ENCODE assay signal across 24 cellular contexts in the genomic region with DNA sequence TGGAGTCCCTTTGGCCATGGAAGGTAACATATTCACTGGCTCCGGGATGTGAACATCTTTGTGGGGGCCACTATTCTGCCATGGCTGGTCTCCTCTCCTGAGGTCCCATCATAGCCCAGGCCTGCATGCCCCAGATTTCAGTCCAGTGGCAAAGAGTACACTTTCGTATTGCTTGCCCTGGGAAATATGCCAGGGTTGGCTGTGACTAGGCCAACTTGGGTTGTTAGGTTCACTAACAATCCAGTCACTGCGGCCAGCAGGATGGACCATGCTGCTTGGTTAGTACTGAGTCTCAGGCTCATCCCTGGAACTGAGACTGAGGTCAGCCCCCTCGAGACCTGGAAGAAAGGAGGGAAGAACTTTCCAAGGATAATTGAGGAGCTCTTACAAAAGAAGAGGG.
"Had no signal": no experiment of that assay in that cellular context is flagged by ENCODE, and none has a peak within 500 bp of the region (broad histone marks: within the 10 kb centered on the region; RNA-seq: fewer than 3 reads in every experiment).

No MANE protein-coding gene starts in this region.

- H3K4me1 Mint-ChIP-seq: stimulated activated memory B cell treated with anti-CD40 and anti-IgM and Interleukin-4, amounts not matched to agents 10 μg/mL and 1 μg/mL and 100 μg/mL, for 72 hours; stimulated activated naive CD8-positive, alpha-beta T cell treated with anti-CD3 and anti-CD28 coated beads, Interleukin-15, amount 100 ng/mL, for 72 hours had no signal

- ATAC-seq: left colon; naive thymus-derived CD8-positive, alpha-beta T cell; pancreas; right cardiac atrium; stimulated activated memory B cell treated with anti-CD40 and anti-IgM and Interleukin-4, amounts not matched to agents 10 μg/mL and 1 μg/mL and 100 μg/mL, for 72 hours; stimulated activated naive CD8-positive, alpha-beta T cell treated with anti-CD3 and anti-CD28 coated beads, Interleukin-15, amount 100 ng/mL, for 72 hours had no signal

- H3K9me3 ChIP-seq: left ventricle myocardium inferior, pancreas, prostate gland, sigmoid colon, tibial nerve, uterus had no signal

- H3K36me3 ChIP-seq: left ventricle myocardium inferior, pancreas, prostate gland, sigmoid colon, tibial nerve, uterus had no signal

- H3K9me3 Mint-ChIP-seq: naive thymus-derived CD8-positive, alpha-beta T cell; stimulated activated memory B cell treated with anti-CD40 and anti-IgM and Interleukin-4, amounts not matched to agents 10 μg/mL and 1 μg/mL and 100 μg/mL, for 72 hours; stimulated activated naive CD8-positive, alpha-beta T cell treated with anti-CD3 and anti-CD28 coated beads, Interleukin-15, amount 100 ng/mL, for 72 hours; type B pancreatic cell had no signal

- H3K4me1 ChIP-seq: left ventricle myocardium inferior, pancreas, prostate gland, sigmoid colon, tibial nerve, uterus had no signal

- H3K4me3 ChIP-seq: left ventricle myocardium inferior, lung, pancreas, prostate gland, sigmoid colon, tibial nerve, uterus had no signal

- H3K27me3 ChIP-seq: pancreas, tibial nerve, uterus had no signal

- H3K27ac ChIP-seq: left ventricle myocardium inferior, pancreas, prostate gland, sigmoid colon, tibial nerve, uterus had no signal

- H3K4me3 Mint-ChIP-seq: naive thymus-derived CD8-positive, alpha-beta T cell; stimulated activated memory B cell treated with anti-CD40 and anti-IgM and Interleukin-4, amounts not matched to agents 10 μg/mL and 1 μg/mL and 100 μg/mL, for 72 hours; stimulated activated naive CD8-positive, alpha-beta T cell treated with anti-CD3 and anti-CD28 coated beads, Interleukin-15, amount 100 ng/mL, for 72 hours; type B pancreatic cell had no signal

- DNase-seq: hippocampal formation; kidney; left colon; left ventricle myocardium inferior; naive thymus-derived CD8-positive, alpha-beta T cell; pancreas; posterior cingulate gyrus; retina; right cardiac atrium; sigmoid colon; small intestine; stimulated activated CD4-positive, alpha-beta T cell treated with anti-CD3 and anti-CD28 coated beads, Interleukin-1b, Interleukin-23, amount 100 ng/mL, for 48 hours; stimulated activated CD4-positive, alpha-beta T cell treated with anti-CD3 and anti-CD28 coated beads, Interleukin-2, amount 100 ng/mL, for 48 hours; stimulated activated CD4-positive, alpha-beta T cell treated with anti-CD3 and anti-CD28 coated beads, Interleukin-4, amount 100 ng/mL, for 4 hours; stimulated activated CD8-positive, alpha-beta memory T cell treated with anti-CD3 and anti-CD28 coated beads, Interleukin-4, amount 100 ng/mL, for 48 hours; stimulated activated naive CD4-positive, alpha-beta T cell treated with Interleukin-2 at 50 U/mL for 16 hours; stimulated activated naive CD8-positive, alpha-beta T cell treated with anti-CD3 and anti-CD28 coated beads, Interleukin-15, amount 100 ng/mL, for 72 hours; substantia nigra; uterus had no signal

- H3K27me3 Mint-ChIP-seq: stimulated activated memory B cell treated with anti-CD40 and anti-IgM and Interleukin-4, amounts not matched to agents 10 μg/mL and 1 μg/mL and 100 μg/mL, for 72 hours had no signal

- H3K36me3 Mint-ChIP-seq: stimulated activated memory B cell treated with anti-CD40 and anti-IgM and Interleukin-4, amounts not matched to agents 10 μg/mL and 1 μg/mL and 100 μg/mL, for 72 hours; type B pancreatic cell had no signal

- H3K27ac Mint-ChIP-seq: stimulated activated memory B cell treated with anti-CD40 and anti-IgM and Interleukin-4, amounts not matched to agents 10 μg/mL and 1 μg/mL and 100 μg/mL, for 72 hours; stimulated activated naive CD8-positive, alpha-beta T cell treated with anti-CD3 and anti-CD28 coated beads, Interleukin-15, amount 100 ng/mL, for 72 hours; type B pancreatic cell had no signal
